10 cellular contexts compared by ENCODE assay signal in genomic region chr18:79404567-79404910, GRCh38. TPM values are rescaled to one million over a fixed set of nuclear protein-coding genes. Genes with fewer than 3 reads are reported as not detected.
DNase-seq lines count a peak whose midpoint lies in the region; ATAC-seq and TF ChIP-seq lines count a peak whose summit lies in the region.
"Had no signal": no experiment of that assay in that cellular context is flagged by ENCODE, and none has a peak within 500 bp of the region (broad histone marks: within the 10 kb centered on the region; RNA-seq: fewer than 3 reads in every experiment).

No MANE protein-coding gene starts in this region.

- H2AFZ ChIP-seq in MM.1S (ENCODE audit: low read length), result no peak overlapping the region

- H3K9me3 ChIP-seq in SJCRH30 (replicated peaks), result no peaks in the 10 kb centered on the region
- no peaks in the 10 kb centered on the region for H3K9me3 ChIP-seq in colonic mucosa
- H3K9me3 ChIP-seq in gastrocnemius medialis, result no peaks in the 10 kb centered on the region
- H3K9me3 ChIP-seq in MM.1S (replicated peaks; ENCODE audit: insufficient read depth, low read length), result no peaks in the 10 kb centered on the region
- H3K9me3 ChIP-seq: gastroesophageal sphincter had no signal

- H3K4me2 ChIP-seq in MM.1S (ENCODE audit: low read depth, low read length), result no peak overlapping the region

- DNase-seq in ELF-1 (ENCODE audit: low read depth, low spot score) (peak; percentile 24), SJCRH30 (peak; percentile 54 to 64), colonic mucosa (no peak), gastrocnemius medialis (peak; percentile 61 to 77), MM.1S (no peak), NCI-H524 treated with DMSO at 0.1 percent for 48 hours (lab: John Stamatoyannopoulos, UW) (no peak)
- no peak for DNase-seq in stimulated activated naive CD4-positive, alpha-beta T cell treated with Interleukin-2 at 50 U/mL for 16 hours (lab: John Stamatoyannopoulos, UW)
- DNase-seq: NCI-H1694 treated with DMSO at 0.1 percent for 48 hours had no signal

- no peaks in the 10 kb centered on the region for H4K20me1 ChIP-seq in MM.1S (ENCODE audit: insufficient read depth, low read length)

- H3K27ac ChIP-seq in SJCRH30, result peak overlapping the region; percentile 79
- H3K27ac ChIP-seq in colonic mucosa, result peak overlapping the region; percentile 55
- peak overlapping the region; percentile 88 to 99 (median 94) for H3K27ac ChIP-seq in gastrocnemius medialis
- no peak overlapping the region for H3K27ac ChIP-seq in MM.1S (ENCODE audit: low read length)

- peaks cover 5% of the 10 kb centered on the region; the same call in 1 of the 2 replicates for H3K79me2 ChIP-seq in MM.1S (ENCODE audit: low read length)

- H3K9ac ChIP-seq in colonic mucosa (ENCODE audit: low read depth in 2 of 2, low read length in 2 of 2) (no peak overlapping the region), MM.1S (ENCODE audit: low read length) (no peak overlapping the region)

- peak; percentile 63 to 64 for ATAC-seq in gastrocnemius medialis
- no peak for ATAC-seq in GM19395 (IDR thresholded peaks at IDR 0.05; ENCODE audit: unreplicated experiment)
- ATAC-seq: gastroesophageal sphincter had no signal

- TF ChIP-seq CTCF in colonic mucosa (IDR thresholded peaks at IDR 0.05) (no peak), gastrocnemius medialis (IDR thresholded peaks at IDR 0.05 in 4 of 5, conservative IDR thresholded peaks at IDR 0.05 in 1 of 5) (no peak), MM.1S (IDR thresholded peaks at IDR 0.05; ENCODE audit: low read length) (no peak)

- peak; percentile 30 to 50 for TF ChIP-seq POLR2A in gastrocnemius medialis (IDR thresholded peaks at IDR 0.05)

- no peaks in the 10 kb centered on the region for H3F3A ChIP-seq in MM.1S (ENCODE audit: insufficient read depth, low read length)

- in situ Hi-C loops in gastrocnemius medialis (cut with MboI; ENCODE audit: low sequenced_read_pairs in 4 of 4), result loop anchor here in 2 of 4 donors (10.0 kb wide), 1 partner anchor 100 kb away; no protein-coding TSS in a partner anchor

- H3K4me3 ChIP-seq in SJCRH30 (peak overlapping the region; percentile 46), colonic mucosa (no peak overlapping the region), gastrocnemius medialis (peak overlapping the region; percentile 28 to 47 (median 36)), MM.1S (ENCODE audit: low read length) (no peak overlapping the region)
- H3K4me3 ChIP-seq: gastroesophageal sphincter had no signal

- H3K4me1 ChIP-seq in SJCRH30 (peaks cover 22% of the 10 kb centered on the region), colonic mucosa (no peaks in the 10 kb centered on the region), gastrocnemius medialis (peaks cover 51 to 53% of the 10 kb centered on the region in 2 donors), MM.1S (ENCODE audit: low read length) (no peaks in the 10 kb centered on the region)

- no peaks in the 10 kb centered on the region for H3K9me2 ChIP-seq in MM.1S (replicated peaks; ENCODE audit: insufficient read depth, low read length)

- H3K27me3 ChIP-seq in SJCRH30, result no peaks in the 10 kb centered on the region
- H3K27me3 ChIP-seq in colonic mucosa, result peaks cover 3% of the 10 kb centered on the region
- H3K27me3 ChIP-seq in gastrocnemius medialis, result no peaks in the 10 kb centered on the region
- no peaks in the 10 kb centered on the region for H3K27me3 ChIP-seq in MM.1S (replicated peaks; ENCODE audit: insufficient read depth, low read length)
- H3K27me3 ChIP-seq: gastroesophageal sphincter had no signal

- intact Hi-C loops in colonic mucosa (cut with DNase I) (no loop called here), gastrocnemius medialis (cut with DNase I; ENCODE audit: low total_unique reads) (loop anchor here (2.0 to 10.0 kb wide), 2 partner anchors 18 to 550 kb away; partner anchors contain the start of gene SLC66A2)

- H3K36me3 ChIP-seq in SJCRH30 (no peaks in the 10 kb centered on the region), colonic mucosa (no peaks in the 10 kb centered on the region), gastrocnemius medialis (no peaks in the 10 kb centered on the region), MM.1S (replicated peaks; ENCODE audit: insufficient read depth, low read length) (no peaks in the 10 kb centered on the region)

RNA-seq across cellular contexts. Expression of gene NFATC1, which starts 8.8 kb away (rescaled TPM):
- 4.9 and 5.7 TPM in 2 replicates for total RNA-seq in SJCRH30 (2014; rRNA removed; shearing (Covaris generic))
- total RNA-seq in colonic mucosa (1 to 10 TPM; 1.6 to 4.3 TPM), gastrocnemius medialis (10 to 100 TPM in 3 of 4 donors, 1 to 10 TPM in 1; 7.1 to 74.7 (median 28.4) TPM)

Comparison
In these comparisons a context has a peak if more than half of its experiments do, and no peak if none do; other contexts are left out.
1. DNase-seq: peak in ELF-1 (single experiment), SJCRH30 (2 of 2) and gastrocnemius medialis (2 of 2); none in colonic mucosa (single experiment), stimulated activated naive CD4-positive, alpha-beta T cell treated with Interleukin-2 at 50 U/mL for 16 hours (single experiment), MM.1S (single experiment) and NCI-H524 treated with DMSO at 0.1 percent for 48 hours (single experiment).
2. H3K4me3 ChIP-seq: peak in SJCRH30 (single experiment) and gastrocnemius medialis (4 of 4); none in colonic mucosa (single experiment) and MM.1S (single experiment).